In genomic region chr2:24771905-24772586, GRCh38 we compare ENCODE assay signal across 21 cellular contexts. TPM values are rescaled to one million over a fixed set of nuclear protein-coding genes. Genes with fewer than 3 reads are reported as not detected.
DNase-seq lines count a peak whose midpoint lies in the region; ATAC-seq and TF ChIP-seq lines count a peak whose summit lies in the region.
"Had no signal": no experiment of that assay in that cellular context is flagged by ENCODE, and none has a peak within 500 bp of the region (broad histone marks: within the 10 kb centered on the region; RNA-seq: fewer than 3 reads in every experiment).

No MANE protein-coding gene starts in this region.

- intact Hi-C loops in lower lobe of right lung (cut with DNase I) (no loop called here), thyroid gland (cut with DNase I) (no loop called here)

- H3K27ac ChIP-seq in HEK293 (ENCODE audit: extremely low read depth, low read depth, low read length) = no peak overlapping the region
- no peak overlapping the region for H3K27ac ChIP-seq in lower lobe of right lung
- no peak overlapping the region for H3K27ac ChIP-seq in thyroid gland
- H3K27ac ChIP-seq: HL-60, pancreas, suprapubic skin, WERI-Rb-1 had no signal

- no peaks in the 10 kb centered on the region for H3K9me3 ChIP-seq in HEK293 (ENCODE audit: control insufficient read depth, insufficient read depth, low read depth, low read length)
- no peaks in the 10 kb centered on the region for H3K9me3 ChIP-seq in lower lobe of right lung
- no peaks in the 10 kb centered on the region for H3K9me3 ChIP-seq in thyroid gland
- H3K9me3 ChIP-seq: pancreas, suprapubic skin had no signal

- H3K36me3 ChIP-seq in HEK293 (ENCODE audit: control insufficient read depth in 2 of 2, insufficient read depth in 1 of 2, low read length in 2 of 2) (peaks cover 0 to 18% of the 10 kb centered on the region in 2 experiments; a peak in 1 of 3 replicates), lower lobe of right lung (peaks cover 28% of the 10 kb centered on the region), thyroid gland (no peaks in the 10 kb centered on the region)

- CTCF ChIA-PET in HEK293 (lab: Yijun Ruan, JAX) = interaction anchor here (0.6 to 1.0 kb wide), 3 partner anchors 12 to 229 kb away, joined by 3 to 4 read pairs (median 3); no protein-coding TSS in a partner anchor

- H3K27me3 ChIP-seq in lower lobe of right lung (ENCODE audit: low read depth) = no peaks in the 10 kb centered on the region
- no peaks in the 10 kb centered on the region for H3K27me3 ChIP-seq in thyroid gland
- H3K27me3 ChIP-seq: pancreas, suprapubic skin had no signal

- peak; percentile 91 to 93 for ATAC-seq in lower lobe of right lung
- ATAC-seq: GM12878; naive thymus-derived CD8-positive, alpha-beta T cell; pancreas; right cardiac atrium; stimulated activated effector memory CD8-positive, alpha-beta T cell treated with anti-CD3 and anti-CD28 coated beads, Interleukin-12 subunit alpha, Interleukin-12 subunit beta, amount 100 ng/mL, for 72 hours had no signal

- no peak for TF ChIP-seq POLR2A in thyroid gland (IDR thresholded peaks at IDR 0.05)

- H3K4me1 ChIP-seq in HEK293 (ENCODE audit: control insufficient read depth, insufficient read depth, low read length) = no peaks in the 10 kb centered on the region
- H3K4me1 ChIP-seq in lower lobe of right lung = peaks cover 6% of the 10 kb centered on the region
- H3K4me1 ChIP-seq in thyroid gland = peaks cover 12 to 20% of the 10 kb centered on the region in 2 donors
- H3K4me1 ChIP-seq: pancreas had no signal

- H3K4me3 ChIP-seq in HEK293 (ENCODE audit: low read depth, low read length) = no peak overlapping the region
- no peak overlapping the region for H3K4me3 ChIP-seq in lower lobe of right lung
- no peak overlapping the region for H3K4me3 ChIP-seq in thyroid gland (replicated peaks in 1 of 3)
- H3K4me3 ChIP-seq in foreskin fibroblast (ENCODE audit: low read depth in 1 of 2, low read length in 2 of 2) = no peak overlapping the region
- H3K4me3 ChIP-seq: GM12878, pancreas, suprapubic skin had no signal

- no peak for TF ChIP-seq CTCF in HEK293 (tag by site-specific recombination; IDR thresholded peaks at IDR 0.05)
- TF ChIP-seq CTCF in lower lobe of right lung (IDR thresholded peaks at IDR 0.05) = no peak
- no peak for TF ChIP-seq CTCF in thyroid gland (IDR thresholded peaks at IDR 0.05)
- TF ChIP-seq CTCF in foreskin fibroblast (IDR thresholded peaks at IDR 0.05; ENCODE audit: low read depth, low read length) = no peak

- POLR2A ChIA-PET in HEK293 (lab: Yijun Ruan, JAX) = interaction anchor here (1.0 kb wide), 1 partner anchor 21 kb away, joined by 5 read pairs; the partner anchor contains the start of genes CENPO and PTRHD1

- WGBS in thyroid gland, 2 donors = 90 to 94% methylated on average over 5 of the region's 5 CpGs

- peak; percentile 86 for DNase-seq in astrocyte of the hippocampus (ENCODE audit: low read depth, low spot score)
- DNase-seq in lower lobe of right lung = peak; percentile 68
- DNase-seq in thyroid gland = peak; percentile 9 to 22
- no peak for DNase-seq in COR-L47 (lab: John Stamatoyannopoulos, UW)
- DNase-seq in HPDE6-E6E7 (ENCODE audit: extremely low spot score) = no peak
- DNase-seq in foreskin fibroblast = no peak
- DNase-seq: activated CD8-positive, alpha-beta memory T cell treated with anti-CD3 and anti-CD28 coated beads, Interleukin-2, amount 50 U/mL, for 4 hours; activated naive CD8-positive, alpha-beta T cell treated with anti-CD3 and anti-CD28 coated beads for 36 hours; CD4-positive, alpha-beta T cell; effector memory CD4-positive, alpha-beta T cell; naive thymus-derived CD8-positive, alpha-beta T cell; NCI-H524; pancreas; right cardiac atrium; stimulated activated CD4-positive, alpha-beta T cell treated with anti-CD3 and anti-CD28 coated beads, Interleukin-1b, Interleukin-23, amount 100 ng/mL, for 48 hours; WERI-Rb-1 had no signal

TF ChIP-seq in HEK293, 187 proteins besides CTCF, POLR2A, EP300 and RAD21:
- TF ChIP-seq PATZ1 (tag by site-specific recombination; IDR thresholded peaks at IDR 0.05) (no peak), GLIS1 (tag by site-specific recombination; IDR thresholded peaks at IDR 0.05) (peak; percentile 69), ZNF704 (tag by site-specific recombination; IDR thresholded peaks at IDR 0.05) (no peak), ZNF623 (tag by site-specific recombination; IDR thresholded peaks at IDR 0.05) (no peak), ZNF335 (tag by site-specific recombination; conservative IDR thresholded peaks at IDR 0.05) (no peak), SP7 (tag by site-specific recombination; IDR thresholded peaks at IDR 0.05) (no peak), TRIM28 (IDR thresholded peaks at IDR 0.05; ENCODE audit: borderline replicate concordance, low read length) (peak; percentile 70; the same call in 1 of the 2 replicates), ZNF175 (tag by site-specific recombination; IDR thresholded peaks at IDR 0.05) (no peak), GLIS2 (tag by site-specific recombination; IDR thresholded peaks at IDR 0.05) (no peak), ZNF473 (tag by site-specific recombination; IDR thresholded peaks at IDR 0.05) (no peak), ZIC2 (tag by site-specific recombination; IDR thresholded peaks at IDR 0.05) (peak; percentile 42; the same call in 1 of the 2 replicates), ZXDB (tag by site-specific recombination; IDR thresholded peaks at IDR 0.05) (no peak), BCL11A (tag by site-specific recombination; IDR thresholded peaks at IDR 0.05; ENCODE audit: low read depth) (no peak), HOXD13 (CRISPR knock-in tag; IDR thresholded peaks at IDR 0.05; ENCODE audit: borderline replicate concordance) (no peak)

RNA-seq across cellular contexts. Expression of gene PTRHD1, which starts 21.1 kb away (rescaled TPM):
- 24.6 TPM for total RNA-seq in lower lobe of right lung
- 10 to 100 TPM; 12.6 to 68.8 (median 31.6) TPM for total RNA-seq in thyroid gland

RNA-seq across cellular contexts. Expression of gene CENPO, which starts 21.2 kb away (rescaled TPM):
- 5.3 TPM for total RNA-seq in lower lobe of right lung
- total RNA-seq in thyroid gland = 1 to 10 TPM; 4.2 to 8.9 (median 6.3) TPM

Comparison
In these comparisons a context has a peak if more than half of its experiments do, and no peak if none do; other contexts are left out.
1. DNase-seq: peak in astrocyte of the hippocampus (single experiment), lower lobe of right lung (single experiment) and thyroid gland (2 of 2); none in COR-L47 (single experiment), HPDE6-E6E7 (single experiment) and foreskin fibroblast (0 of 2).